In genomic region chr19:7254590-7254989, GRCh38 we compare ENCODE assay signal across 18 cellular contexts.
"Had no signal": no experiment of that assay in that cellular context is flagged by ENCODE, and none has a peak within 500 bp of the region (broad histone marks: within the 10 kb centered on the region; RNA-seq: fewer than 3 reads in every experiment).

No MANE protein-coding gene starts in this region.

- H3K36me3 ChIP-seq: brain microvascular endothelial cell, left lung, neural progenitor cell, right atrium auricular region, upper lobe of left lung had no signal

- H3K9me2 ChIP-seq: SK-N-SH had no signal

- ATAC-seq: activated CD4-positive, CD25-positive, alpha-beta regulatory T cell treated with anti-CD3 and anti-CD28 coated beads, Interleukin-2, amount 50 U/mL, for 24 hours; activated CD8-positive, alpha-beta memory T cell treated with anti-CD3 and anti-CD28 coated beads, Interleukin-2, amount 10 ng/mL, durations not matched to agents 7 days and 5 days; left lung; stimulated activated memory B cell treated with anti-CD40 and anti-IgM and Interleukin-4, amounts not matched to agents 10 μg/mL and 1 μg/mL and 100 μg/mL, for 72 hours had no signal

- H3K27me3 ChIP-seq: brain microvascular endothelial cell, left lung, neural progenitor cell, right atrium auricular region, upper lobe of left lung had no signal

- H3K4me2 ChIP-seq: neural progenitor cell, SK-N-SH, smooth muscle cell had no signal

- DNase-seq: activated CD4-positive, alpha-beta T cell treated with anti-CD3 and anti-CD28 coated beads, Interleukin-2, amount 50 U/mL, for 4 hours; activated CD8-positive, alpha-beta memory T cell treated with anti-CD3 and anti-CD28 coated beads, Interleukin-2, amount 10 ng/mL, durations not matched to agents 7 days and 5 days; activated effector memory CD4-positive, alpha-beta T cell treated with Interleukin-2 at 50 U/mL for 16 hours; activated T-cell treated with anti-CD3 and anti-CD28 coated beads, Interleukin-2, amount 50 U/mL, for 24 hours; amniotic stem cell; brain microvascular endothelial cell; cerebellar nuclear complex; immature natural killer cell; left lung; mesendoderm; SK-N-SH; upper lobe of left lung had no signal

- FAIRE-seq: TTC549 had no signal

- H3K9me3 ChIP-seq: left lung, right atrium auricular region, SK-N-SH, upper lobe of left lung had no signal

- H3K27ac ChIP-seq: brain microvascular endothelial cell, left lung, neural progenitor cell, right atrium auricular region, upper lobe of left lung had no signal

- H3K4me1 ChIP-seq: neural progenitor cell had no signal

- H3K9ac ChIP-seq: neural progenitor cell, SK-N-SH had no signal

- H2AFZ ChIP-seq: neural progenitor cell had no signal

- H3K4me3 ChIP-seq: left lung, neural progenitor cell, right atrium auricular region, smooth muscle cell, upper lobe of left lung had no signal
